In the genomic region with DNA sequence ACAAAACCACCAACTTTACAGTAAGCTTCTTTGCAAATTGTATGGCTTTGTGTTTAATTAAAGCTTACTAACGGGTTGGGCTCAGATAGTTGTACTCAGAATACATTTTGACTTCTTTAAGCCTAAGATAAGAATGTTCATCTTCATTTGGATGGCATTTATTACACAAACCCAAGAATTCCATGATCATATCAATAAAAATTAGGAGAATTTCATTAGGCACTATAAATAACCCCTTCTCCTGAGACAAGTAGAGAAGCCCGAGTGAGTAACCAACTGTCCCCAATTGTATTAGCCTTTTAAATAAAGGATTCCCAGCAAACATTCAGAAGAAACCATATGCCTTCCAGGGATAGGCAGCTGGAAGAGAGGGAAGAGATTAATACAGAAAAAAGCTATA, we compare ENCODE assay signal across 1 cellular context.
TF ChIP-seq lines count a peak whose summit lies in the region.

No MANE protein-coding gene starts in this region.

TF ChIP-seq in SK-N-SH, 30 proteins besides CTCF, POLR2A, EP300 and RAD21 (continued from another document):
- TF ChIP-seq NRF1 (IDR thresholded peaks at IDR 0.05; ENCODE audit: low read depth, low read length) (no peak), FOXJ3 (CRISPR knock-in tag; IDR thresholded peaks at IDR 0.05) (no peak), JUND (IDR thresholded peaks at IDR 0.05) (no peak), ELF1 (IDR thresholded peaks at IDR 0.05) (no peak), RCOR1 (IDR thresholded peaks at IDR 0.05; ENCODE audit: low read length) (no peak), MXI1 (IDR thresholded peaks at IDR 0.05; ENCODE audit: low read depth, low read length) (no peak), NFIC (IDR thresholded peaks at IDR 0.05; ENCODE audit: borderline replicate concordance) (no peak)
- TF ChIP-seq, protein P1, sequence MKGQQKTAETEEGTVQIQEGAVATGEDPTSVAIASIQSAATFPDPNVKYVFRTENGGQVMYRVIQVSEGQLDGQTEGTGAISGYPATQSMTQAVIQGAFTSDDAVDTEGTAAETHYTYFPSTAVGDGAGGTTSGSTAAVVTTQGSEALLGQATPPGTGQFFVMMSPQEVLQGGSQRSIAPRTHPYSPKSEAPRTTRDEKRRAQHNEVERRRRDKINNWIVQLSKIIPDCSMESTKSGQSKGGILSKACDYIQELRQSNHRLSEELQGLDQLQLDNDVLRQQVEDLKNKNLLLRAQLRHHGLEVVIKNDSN (IDR thresholded peaks at IDR 0.05; ENCODE audit: borderline replicate concordance, low read depth): no peak
- TF ChIP-seq, protein P2, sequence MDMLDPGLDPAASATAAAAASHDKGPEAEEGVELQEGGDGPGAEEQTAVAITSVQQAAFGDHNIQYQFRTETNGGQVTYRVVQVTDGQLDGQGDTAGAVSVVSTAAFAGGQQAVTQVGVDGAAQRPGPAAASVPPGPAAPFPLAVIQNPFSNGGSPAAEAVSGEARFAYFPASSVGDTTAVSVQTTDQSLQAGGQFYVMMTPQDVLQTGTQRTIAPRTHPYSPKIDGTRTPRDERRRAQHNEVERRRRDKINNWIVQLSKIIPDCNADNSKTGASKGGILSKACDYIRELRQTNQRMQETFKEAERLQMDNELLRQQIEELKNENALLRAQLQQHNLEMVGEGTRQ (IDR thresholded peaks at IDR 0.05; ENCODE audit: borderline replicate concordance, low read depth, low read length): no peak
- TF ChIP-seq, protein P3, sequence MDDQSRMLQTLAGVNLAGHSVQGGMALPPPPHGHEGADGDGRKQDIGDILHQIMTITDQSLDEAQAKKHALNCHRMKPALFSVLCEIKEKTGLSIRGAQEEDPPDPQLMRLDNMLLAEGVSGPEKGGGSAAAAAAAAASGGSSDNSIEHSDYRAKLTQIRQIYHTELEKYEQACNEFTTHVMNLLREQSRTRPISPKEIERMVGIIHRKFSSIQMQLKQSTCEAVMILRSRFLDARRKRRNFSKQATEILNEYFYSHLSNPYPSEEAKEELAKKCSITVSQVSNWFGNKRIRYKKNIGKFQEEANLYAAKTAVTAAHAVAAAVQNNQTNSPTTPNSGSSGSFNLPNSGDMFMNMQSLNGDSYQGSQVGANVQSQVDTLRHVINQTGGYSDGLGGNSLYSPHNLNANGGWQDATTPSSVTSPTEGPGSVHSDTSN (IDR thresholded peaks at IDR 0.05): no peak
